1 cellular context compared by ENCODE assay signal in genomic region chr13:95256086-95256485, GRCh38.
TF ChIP-seq lines count a peak whose summit lies in the region.

No MANE protein-coding gene starts in this region.

TF ChIP-seq in SK-N-SH, 30 proteins besides CTCF, POLR2A, EP300 and RAD21 (continued from another document):
- TF ChIP-seq RXRA (IDR thresholded peaks at IDR 0.05; ENCODE audit: borderline replicate concordance, low read depth) = peak; percentile 38; the same call in 1 of the 2 replicates
- TF ChIP-seq ZBTB33 (IDR thresholded peaks at IDR 0.05; ENCODE audit: borderline replicate concordance, low read depth) = 0 out of 2 replicates have a peak, but pooled peaks have one; percentile 21
- TF ChIP-seq NFIC (IDR thresholded peaks at IDR 0.05; ENCODE audit: borderline replicate concordance) = peak; percentile 88
